Comparison of ENCODE assay signal across 8 cellular contexts in the genomic region with DNA sequence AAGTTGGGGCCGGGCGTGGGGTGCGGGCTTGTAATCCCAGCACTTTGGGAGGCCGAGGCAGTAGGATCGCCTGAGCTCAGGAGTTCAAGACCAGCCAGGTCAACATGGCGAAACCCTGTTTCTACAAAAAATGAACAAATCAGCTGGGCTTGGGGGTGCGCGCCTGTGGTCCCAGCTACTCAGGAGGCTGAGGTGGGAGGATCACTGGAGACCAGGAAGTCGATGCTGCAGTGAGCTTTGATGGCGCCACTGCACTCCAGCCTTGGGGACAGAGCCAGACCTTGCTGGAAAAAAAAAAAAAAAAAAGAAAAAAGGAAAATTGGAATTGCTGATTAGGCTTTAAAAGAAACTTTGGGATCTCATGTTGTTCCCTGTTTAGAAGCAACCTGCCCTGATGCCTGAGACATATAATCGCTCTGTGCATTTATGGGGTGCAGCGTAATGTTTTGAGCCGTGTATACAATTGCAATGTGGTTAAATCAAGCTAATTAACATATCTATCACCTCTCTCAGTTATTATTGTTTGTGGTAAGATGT. TPM values are rescaled to one million over a fixed set of nuclear protein-coding genes. Genes with fewer than 3 reads are reported as not detected.
A peak's percentile ranks its signal among the peaks of the same experiment; 100 is the strongest.
DNase-seq lines count a peak whose midpoint lies in the region; ATAC-seq, FAIRE-seq and TF ChIP-seq lines count a peak whose summit lies in the region.

No MANE protein-coding gene starts in this region.

- no peak overlapping the region for H3K27ac ChIP-seq in neural cell (ENCODE audit: low read length)

- no peaks in the 10 kb centered on the region for H3K9me2 ChIP-seq in neural cell (ENCODE audit: insufficient read depth, low read length)

- peak overlapping the region; percentile 64 for H3K4me3 ChIP-seq in AG10803 (ENCODE audit: low read length)
- H3K4me3 ChIP-seq in MG63 = peak overlapping the region; percentile 48
- H3K4me3 ChIP-seq in neural cell (ENCODE audit: low read length) = peak overlapping the region; percentile 60

- no peaks in the 10 kb centered on the region for H3K79me2 ChIP-seq in neural cell (replicated peaks; ENCODE audit: insufficient read depth, low read length)

- H3K27ac Mint-ChIP-seq in effector memory CD8-positive, alpha-beta T cell = no peak overlapping the region

- H3F3A ChIP-seq in neural cell (ENCODE audit: insufficient read depth, low read length, poor library complexity, severe bottlenecking) = no peaks in the 10 kb centered on the region

- no peaks in the 10 kb centered on the region for H4K20me1 ChIP-seq in neural cell (ENCODE audit: insufficient read depth)

- H3K9me3 Mint-ChIP-seq in effector memory CD8-positive, alpha-beta T cell = no peaks in the 10 kb centered on the region

- H3K27me3 ChIP-seq in MG63 (no peaks in the 10 kb centered on the region), neural cell (ENCODE audit: insufficient read depth, low read depth, low read length) (peaks cover 16% of the 10 kb centered on the region)

- TF ChIP-seq CTCF in AG10803 (conservative IDR thresholded peaks at IDR 0.05; ENCODE audit: low read length) (no peak), neural cell (IDR thresholded peaks at IDR 0.05; ENCODE audit: poor library complexity, severe bottlenecking) (no peak)

- no peak for ATAC-seq in effector memory CD8-positive, alpha-beta T cell (replicated peaks)
- ATAC-seq in GM19467 (IDR thresholded peaks at IDR 0.05; ENCODE audit: unreplicated experiment) = no peak

- H3K9ac ChIP-seq in neural cell (ENCODE audit: low read length) = no peak overlapping the region

- H3K4me2 ChIP-seq in neural cell (ENCODE audit: low read length) = no peak overlapping the region

- H2AFZ ChIP-seq in neural cell (ENCODE audit: low read depth, low read length) = no peak overlapping the region

- H3K4me1 Mint-ChIP-seq in effector memory CD8-positive, alpha-beta T cell (ENCODE audit: low read depth in 2 of 2) = peaks cover 6 to 9% of the 10 kb centered on the region in 2 donors

- H3K36me3 Mint-ChIP-seq in effector memory CD8-positive, alpha-beta T cell (ENCODE audit: insufficient read depth) = peaks cover 7% of the 10 kb centered on the region

- no peak for FAIRE-seq in RCC 7860 (lab: Jason Lieb, UNC)

- no peaks in the 10 kb centered on the region for H3K36me3 ChIP-seq in MG63
- H3K36me3 ChIP-seq in neural cell (ENCODE audit: insufficient read depth, low read length) = no peaks in the 10 kb centered on the region

- DNase-seq in AG10803 (ENCODE audit: low read depth) (no peak), MG63 (no peak), COR-L47 (lab: John Stamatoyannopoulos, UW) (no peak), RCC 7860 (ENCODE audit: low spot score) (no peak)
- no peak for DNase-seq in effector memory CD8-positive, alpha-beta T cell
- DNase-seq in stimulated activated naive CD4-positive, alpha-beta T cell treated with Interleukin-2 at 50 U/mL for 16 hours (lab: John Stamatoyannopoulos, UW) = no peak

- peaks cover 79 to 92% of the 10 kb centered on the region in 2 donors for H3K27me3 Mint-ChIP-seq in effector memory CD8-positive, alpha-beta T cell

- no peak for TF ChIP-seq EP300 in neural cell (conservative IDR thresholded peaks at IDR 0.05; ENCODE audit: poor library complexity, severe bottlenecking)

- no peak for TF ChIP-seq RAD21 in neural cell (conservative IDR thresholded peaks at IDR 0.05)

- no peaks in the 10 kb centered on the region for H3K9me3 ChIP-seq in MG63
- no peaks in the 10 kb centered on the region for H3K9me3 ChIP-seq in neural cell (ENCODE audit: low read length)

- H3K4me3 Mint-ChIP-seq in effector memory CD8-positive, alpha-beta T cell = peak overlapping the region; percentile 42 to 55

TF ChIP-seq in neural cell, 6 proteins besides CTCF, POLR2A, EP300 and RAD21:
- TF ChIP-seq TAF1 (IDR thresholded peaks at IDR 0.05; ENCODE audit: low read depth) (no peak), SMC3 (conservative IDR thresholded peaks at IDR 0.05; ENCODE audit: poor library complexity) (no peak), EZH2 (IDR thresholded peaks at IDR 0.05; ENCODE audit: borderline replicate concordance, insufficient read depth, low read length, poor library complexity, severe bottlenecking) (no peak), MXI1 (conservative IDR thresholded peaks at IDR 0.05; ENCODE audit: poor library complexity, severe bottlenecking) (no peak), POLR2AphosphoS5 (IDR thresholded peaks at IDR 0.05) (no peak)
- TF ChIP-seq, protein P1, sequence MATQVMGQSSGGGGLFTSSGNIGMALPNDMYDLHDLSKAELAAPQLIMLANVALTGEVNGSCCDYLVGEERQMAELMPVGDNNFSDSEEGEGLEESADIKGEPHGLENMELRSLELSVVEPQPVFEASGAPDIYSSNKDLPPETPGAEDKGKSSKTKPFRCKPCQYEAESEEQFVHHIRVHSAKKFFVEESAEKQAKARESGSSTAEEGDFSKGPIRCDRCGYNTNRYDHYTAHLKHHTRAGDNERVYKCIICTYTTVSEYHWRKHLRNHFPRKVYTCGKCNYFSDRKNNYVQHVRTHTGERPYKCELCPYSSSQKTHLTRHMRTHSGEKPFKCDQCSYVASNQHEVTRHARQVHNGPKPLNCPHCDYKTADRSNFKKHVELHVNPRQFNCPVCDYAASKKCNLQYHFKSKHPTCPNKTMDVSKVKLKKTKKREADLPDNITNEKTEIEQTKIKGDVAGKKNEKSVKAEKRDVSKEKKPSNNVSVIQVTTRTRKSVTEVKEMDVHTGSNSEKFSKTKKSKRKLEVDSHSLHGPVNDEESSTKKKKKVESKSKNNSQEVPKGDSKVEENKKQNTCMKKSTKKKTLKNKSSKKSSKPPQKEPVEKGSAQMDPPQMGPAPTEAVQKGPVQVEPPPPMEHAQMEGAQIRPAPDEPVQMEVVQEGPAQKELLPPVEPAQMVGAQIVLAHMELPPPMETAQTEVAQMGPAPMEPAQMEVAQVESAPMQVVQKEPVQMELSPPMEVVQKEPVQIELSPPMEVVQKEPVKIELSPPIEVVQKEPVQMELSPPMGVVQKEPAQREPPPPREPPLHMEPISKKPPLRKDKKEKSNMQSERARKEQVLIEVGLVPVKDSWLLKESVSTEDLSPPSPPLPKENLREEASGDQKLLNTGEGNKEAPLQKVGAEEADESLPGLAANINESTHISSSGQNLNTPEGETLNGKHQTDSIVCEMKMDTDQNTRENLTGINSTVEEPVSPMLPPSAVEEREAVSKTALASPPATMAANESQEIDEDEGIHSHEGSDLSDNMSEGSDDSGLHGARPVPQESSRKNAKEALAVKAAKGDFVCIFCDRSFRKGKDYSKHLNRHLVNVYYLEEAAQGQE (IDR thresholded peaks at IDR 0.05; ENCODE audit: borderline replicate concordance) = no peak

RNA-seq across cellular contexts. Expression of a gene that starts 0.8 kb away (rescaled TPM):
- total RNA-seq in MG63 (2014; rRNA removed; shearing (Covaris generic); ENCODE audit: low replicate concordance) = 0.37 and 1.2 TPM in 2 replicates
- polyA plus RNA-seq in neural cell = 0.30 TPM in 1 of 2 replicates, not detected in the other
- 2.3 and 3.7 TPM in 2 replicates for polyA minus RNA-seq in neural cell
